ENCODE assay signal across 9 cellular contexts in the genomic region with DNA sequence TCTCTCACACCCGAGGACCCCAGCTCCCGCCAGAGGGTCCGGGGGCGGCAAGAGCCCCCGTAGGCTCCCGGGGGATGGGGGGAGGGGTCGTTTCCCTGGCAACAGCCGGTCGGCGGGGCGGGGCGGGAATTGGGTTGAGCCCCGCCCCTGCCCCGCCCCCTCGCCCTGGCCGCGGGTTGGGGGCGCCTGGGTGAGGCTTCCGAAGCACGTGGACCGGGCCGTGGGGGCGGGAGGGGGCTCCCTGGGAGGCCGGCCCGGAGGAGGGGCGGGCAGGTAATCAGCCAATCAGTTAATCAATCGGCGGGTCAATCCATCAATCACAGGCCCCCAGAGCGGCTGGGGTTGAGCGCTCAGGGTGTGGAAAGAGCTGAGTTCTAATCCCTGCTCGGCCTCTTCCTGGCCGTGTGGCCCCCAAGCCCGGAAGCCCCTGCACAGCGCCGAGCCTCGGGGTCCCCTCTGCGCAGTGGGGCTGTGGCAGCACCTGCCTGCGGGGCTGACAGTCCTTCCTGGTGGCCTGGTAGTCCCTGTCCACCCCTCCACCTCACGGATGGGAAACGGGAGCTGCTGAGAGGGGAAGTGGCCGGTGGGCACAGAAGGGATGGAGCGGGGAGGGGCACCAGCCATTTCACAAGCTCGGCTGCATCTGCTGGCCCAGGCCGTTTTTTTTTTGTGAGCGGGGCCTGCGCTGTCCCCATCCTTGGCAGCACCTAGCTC.
DNase-seq lines count a peak whose midpoint lies in the region; ATAC-seq and TF ChIP-seq lines count a peak whose summit lies in the region.
"Had no signal": no experiment of that assay in that cellular context is flagged by ENCODE, and none has a peak within 500 bp of the region (broad histone marks: within the 10 kb centered on the region; RNA-seq: fewer than 3 reads in every experiment).

No MANE protein-coding gene starts in this region.

- no peak for ATAC-seq in HG03521 (IDR thresholded peaks at IDR 0.05; ENCODE audit: unreplicated experiment)
- no peak for ATAC-seq in HG03175 (IDR thresholded peaks at IDR 0.05; ENCODE audit: unreplicated experiment)

- no peak for DNase-seq in CD8-positive, alpha-beta memory T cell
- DNase-seq in RWPE1 (ENCODE audit: low spot score) (no peak), fibroblast of the aortic adventitia (ENCODE audit: low read depth) (no peak), osteoblast (ENCODE audit: insufficient read length, low spot score, missing footprints) (peak; percentile 73), 8988T (no peak), putamen (ENCODE audit: low spot score) (no peak)
- DNase-seq: activated naive CD4-positive, alpha-beta T cell treated with Interleukin-2 at 50 U/mL for 16 hours had no signal

- CTCF ChIA-PET in CD8-positive, alpha-beta memory T cell (lab: Charles Lee) = interaction anchor here (1.2 kb wide), 1 partner anchor 9 kb away, joined by 4 read pairs; no protein-coding TSS in a partner anchor
- CTCF ChIA-PET in RWPE1 (lab: Yijun Ruan, JAX) = interaction anchor here (0.6 to 1.4 kb wide), 3 partner anchors 10 to 221 kb away, joined by 3 to 5 read pairs (median 4); no protein-coding TSS in a partner anchor

- H4K20me1 ChIP-seq in osteoblast (ENCODE audit: insufficient read depth, low read length) = no peaks in the 10 kb centered on the region

- no peak overlapping the region for H3K27ac ChIP-seq in CD8-positive, alpha-beta memory T cell (ENCODE audit: low read depth, low read length)
- H3K27ac ChIP-seq in RWPE1 = peak overlapping the region; percentile 55
- H3K27ac ChIP-seq in osteoblast (ENCODE audit: low read depth, low read length) = no peak overlapping the region

- H3K36me3 ChIP-seq in CD8-positive, alpha-beta memory T cell (ENCODE audit: insufficient read depth, low read length) = no peaks in the 10 kb centered on the region
- H3K36me3 ChIP-seq in osteoblast (ENCODE audit: insufficient read depth, low read length) = no peaks in the 10 kb centered on the region

- H3K27ac Mint-ChIP-seq in CD8-positive, alpha-beta memory T cell = peak overlapping the region in 1 of 8 donors; percentile 57

- H3K27me3 ChIP-seq in CD8-positive, alpha-beta memory T cell (ENCODE audit: insufficient read depth, low read length, poor library complexity, severe bottlenecking) = peaks cover 3% of the 10 kb centered on the region
- no peaks in the 10 kb centered on the region for H3K27me3 ChIP-seq in osteoblast (ENCODE audit: insufficient read depth, low read length)

- H3K4me1 Mint-ChIP-seq in CD8-positive, alpha-beta memory T cell = peaks cover 0 to 4% (median 2%) of the 10 kb centered on the region in 3 donors

- H3K9me3 ChIP-seq in CD8-positive, alpha-beta memory T cell (ENCODE audit: low read length) = no peaks in the 10 kb centered on the region
- peaks cover 6% of the 10 kb centered on the region for H3K9me3 ChIP-seq in osteoblast (ENCODE audit: low read depth, low read length)

- no peaks in the 10 kb centered on the region for H3K79me2 ChIP-seq in osteoblast (ENCODE audit: insufficient read depth, low read length)

- H3K4me1 ChIP-seq in CD8-positive, alpha-beta memory T cell (ENCODE audit: insufficient read depth, low read length) = no peaks in the 10 kb centered on the region
- peaks cover 14% of the 10 kb centered on the region for H3K4me1 ChIP-seq in osteoblast (ENCODE audit: insufficient read depth, low read length)

- H3K4me3 ChIP-seq in CD8-positive, alpha-beta memory T cell (ENCODE audit: low read length) = peak overlapping the region; percentile 22
- H3K4me3 ChIP-seq in fibroblast of the aortic adventitia (ENCODE audit: low read depth, low read length) (peak overlapping the region; percentile 54), osteoblast (ENCODE audit: insufficient read depth, low read length) (peak overlapping the region; percentile 74)

- peak overlapping the region; percentile 84 for H2AFZ ChIP-seq in osteoblast (ENCODE audit: low read length)

- peak overlapping the region; percentile 91 for H3K4me2 ChIP-seq in osteoblast (ENCODE audit: insufficient read depth, low read length)

- no peak for TF ChIP-seq CTCF in RWPE1 (conservative IDR thresholded peaks at IDR 0.05; ENCODE audit: low read depth)
- TF ChIP-seq CTCF in fibroblast of the aortic adventitia (IDR thresholded peaks at IDR 0.05; ENCODE audit: insufficient read depth, low read length) = no peak
- no peak for TF ChIP-seq CTCF in osteoblast (IDR thresholded peaks at IDR 0.05; ENCODE audit: extremely low read depth, low read depth, low read length)

- peak overlapping the region in 1 of 7 donors; percentile 51 for H3K4me3 Mint-ChIP-seq in CD8-positive, alpha-beta memory T cell

- H3K27me3 Mint-ChIP-seq in CD8-positive, alpha-beta memory T cell = peaks cover 14 to 18% of the 10 kb centered on the region in 2 donors

- H3K36me3 Mint-ChIP-seq in CD8-positive, alpha-beta memory T cell = peaks cover 0 to 4% (median 3%) of the 10 kb centered on the region in 3 donors

- POLR2A ChIA-PET in CD8-positive, alpha-beta memory T cell (lab: Charles Lee) = interaction anchor here (0.6 kb wide), 2 partner anchors 17 to 208 kb away, joined by 4 to 13 read pairs; no protein-coding TSS in a partner anchor
- POLR2A ChIA-PET in RWPE1 (lab: Yijun Ruan, JAX; ENCODE audit: low non-redundant PET) = interaction anchor here (1.1 kb wide), 1 partner anchor 174 kb away, joined by 4 read pairs; a partner anchor contains a TSS

- peaks cover 0 to 9% (median 5%) of the 10 kb centered on the region in 5 donors for H3K9me3 Mint-ChIP-seq in CD8-positive, alpha-beta memory T cell

Comparison
In these comparisons a context has a peak if more than half of its experiments do, and no peak if none do; other contexts are left out.
1. H3K4me3 ChIP-seq: peak in every context shown above with its lines; median percentile 74 in osteoblast; 54 in fibroblast of the aortic adventitia; 22 in CD8-positive, alpha-beta memory T cell.